ENCODE assay signal across 1 cellular context in genomic region chr17:63549289-63549945, GRCh38.
A peak's percentile ranks its signal among the peaks of the same experiment; 100 is the strongest.
TF ChIP-seq lines count a peak whose summit lies in the region.

No MANE protein-coding gene starts in this region.

TF ChIP-seq in HepG2, 621 proteins besides CTCF, POLR2A, EP300 and RAD21 (continued from another document):
- peak; percentile 84 for TF ChIP-seq ZNF407 (CRISPR knock-in tag; IDR thresholded peaks at IDR 0.05; ENCODE audit: not compliant biosample characterization)
- TF ChIP-seq MAX (IDR thresholded peaks at IDR 0.05), result no peak
- peak; percentile 91; the same call in 1 of the 2 replicates for TF ChIP-seq SRY (CRISPR knock-in tag; IDR thresholded peaks at IDR 0.05)
- TF ChIP-seq MTERF4 (CRISPR knock-in tag; IDR thresholded peaks at IDR 0.05), result peak; percentile 95; the same call in 1 of the 2 replicates
- TF ChIP-seq MEIS1 (CRISPR knock-in tag; IDR thresholded peaks at IDR 0.05; ENCODE audit: borderline replicate concordance), result no peak
- peak; percentile 47; the same call in 1 of the 2 replicates for TF ChIP-seq SSRP1 (CRISPR knock-in tag; IDR thresholded peaks at IDR 0.05)
- peak; percentile 72; the same call in 1 of the 2 replicates for TF ChIP-seq MEF2D (CRISPR knock-in tag; IDR thresholded peaks at IDR 0.05)
- peak; percentile 26; the same call in 1 of the 2 replicates for TF ChIP-seq ZNF430 (CRISPR knock-in tag; IDR thresholded peaks at IDR 0.05)
- 0 out of 2 replicates have a peak, but pooled peaks have one; percentile 37 for TF ChIP-seq ZBTB20 (CRISPR knock-in tag; IDR thresholded peaks at IDR 0.05; ENCODE audit: borderline replicate concordance, low read depth)
- 0 out of 2 replicates have a peak, but pooled peaks have one; percentile 81 for TF ChIP-seq ZBTB42 (CRISPR knock-in tag; IDR thresholded peaks at IDR 0.05)
- TF ChIP-seq ZNF3 (CRISPR knock-in tag; IDR thresholded peaks at IDR 0.05), result 0 out of 2 replicates have a peak, but pooled peaks have one; percentile 19
- TF ChIP-seq KLF9 (CRISPR knock-in tag; IDR thresholded peaks at IDR 0.05; ENCODE audit: low read depth), result no peak
- no peak for TF ChIP-seq TEAD2 (CRISPR knock-in tag; IDR thresholded peaks at IDR 0.05)
- no peak for TF ChIP-seq SIN3A (IDR thresholded peaks at IDR 0.05; ENCODE audit: borderline replicate concordance, low read depth, low read length)
- 0 out of 2 replicates have a peak, but pooled peaks have one; percentile 21 for TF ChIP-seq ZNF30 (CRISPR knock-in tag; IDR thresholded peaks at IDR 0.05)
- no peak for TF ChIP-seq MIER3 (CRISPR knock-in tag; IDR thresholded peaks at IDR 0.05; ENCODE audit: borderline replicate concordance)
- 0 out of 2 replicates have a peak, but pooled peaks have one; percentile 33 for TF ChIP-seq ZNF333 (CRISPR knock-in tag; IDR thresholded peaks at IDR 0.05; ENCODE audit: borderline replicate concordance)
- TF ChIP-seq DMTF1 (CRISPR knock-in tag; IDR thresholded peaks at IDR 0.05), result no peak
- no peak for TF ChIP-seq PTBP1 (IDR thresholded peaks at IDR 0.05; ENCODE audit: low read depth, low read length, poor library complexity, severe bottlenecking)
- TF ChIP-seq NFATC3 (CRISPR knock-in tag; IDR thresholded peaks at IDR 0.05), result peak; percentile 82; the same call in 1 of the 2 replicates
- peak; percentile 54; the same call in 1 of the 2 replicates for TF ChIP-seq ZNF737 (CRISPR knock-in tag; IDR thresholded peaks at IDR 0.05; ENCODE audit: borderline replicate concordance)
- TF ChIP-seq ZBTB7A (CRISPR knock-in tag; IDR thresholded peaks at IDR 0.05), result peak; percentile 75; the same call in 1 of the 2 replicates
- TF ChIP-seq ZNF329 (CRISPR knock-in tag; IDR thresholded peaks at IDR 0.05; ENCODE audit: low read depth), result no peak
- TF ChIP-seq NR1H2 (CRISPR knock-in tag; IDR thresholded peaks at IDR 0.05; ENCODE audit: borderline replicate concordance, low read depth), result peak; percentile 75; the same call in 1 of the 2 replicates
- TF ChIP-seq MTF1 (CRISPR knock-in tag; IDR thresholded peaks at IDR 0.05), result no peak
- 0 out of 2 replicates have a peak, but pooled peaks have one; percentile 64 for TF ChIP-seq GPN1 (CRISPR knock-in tag; IDR thresholded peaks at IDR 0.05; ENCODE audit: borderline replicate concordance)
- TF ChIP-seq SRSF1 (optimal IDR thresholded peaks at IDR 0.05; ENCODE audit: low read depth, low read length), result peak; percentile 77
- peak; percentile 79 for TF ChIP-seq ZC3H4 (CRISPR knock-in tag; IDR thresholded peaks at IDR 0.05; ENCODE audit: borderline replicate concordance)
